ENCODE assay signal across 20 cellular contexts in genomic region chr9:113828211-113828610, GRCh38. TPM values are rescaled to one million over a fixed set of nuclear protein-coding genes. Genes with fewer than 3 reads are reported as not detected.
A peak's percentile ranks its signal among the peaks of the same experiment; 100 is the strongest.
DNase-seq lines count a peak whose midpoint lies in the region; TF ChIP-seq lines count a peak whose summit lies in the region.
"Had no signal": no experiment of that assay in that cellular context is flagged by ENCODE, and none has a peak within 500 bp of the region (broad histone marks: within the 10 kb centered on the region; RNA-seq: fewer than 3 reads in every experiment).

No MANE protein-coding gene starts in this region.

- no peak overlapping the region for H4K91ac ChIP-seq in mesenchymal stem cell (ENCODE audit: low read length)

- H2BK5ac ChIP-seq in mesenchymal stem cell (ENCODE audit: low read depth, low read length, poor library complexity, severe bottlenecking), result no peak overlapping the region

- H3K4me3 ChIP-seq in BLaER1, result no peak overlapping the region
- H3K4me3 ChIP-seq in mesenchymal stem cell (ENCODE audit: insufficient read depth in 1 of 2, low read depth in 1 of 2, low read length in 2 of 2), result no peak overlapping the region
- H3K4me3 ChIP-seq: esophagus squamous epithelium, PC-9, right lobe of liver had no signal

- intact Hi-C loops in activated T-helper 1 cell treated with anti-CD3 and anti-CD28 coated beads, Interleukin-12 subunit alpha, Interleukin-12 subunit beta, Interleukin-2, Interleukin-4 antibody, amounts not matched to agents 30 ng/mL and 10 ng/mL and 1 ng/mL, durations not matched to agents 14 hours and 24 hours and 36 hours (cut with micrococcal nuclease), result no loop called here

- no peak overlapping the region for H3K14ac ChIP-seq in mesenchymal stem cell (ENCODE audit: low read length in 2 of 2)

- TF ChIP-seq CTCF in chondrocyte (IDR thresholded peaks at IDR 0.05), result no peak

- no peak overlapping the region for H3K9ac ChIP-seq in BLaER1
- peak overlapping the region; percentile 34 for H3K9ac ChIP-seq in mesenchymal stem cell (ENCODE audit: low read length)

- no peak overlapping the region for H2BK15ac ChIP-seq in mesenchymal stem cell (ENCODE audit: low read depth, poor library complexity, severe bottlenecking)

- no peak overlapping the region for H2BK12ac ChIP-seq in mesenchymal stem cell (ENCODE audit: low read length in 2 of 2)

- no peaks in the 10 kb centered on the region for H3K27me3 Mint-ChIP-seq in chondrocyte (ENCODE audit: low read depth)
- peaks cover 10% of the 10 kb centered on the region for H3K27me3 Mint-ChIP-seq in activated T-helper 1 cell treated with anti-CD3 and anti-CD28 coated beads, Interleukin-12 subunit alpha, Interleukin-12 subunit beta, Interleukin-2, Interleukin-4 antibody, amounts not matched to agents 30 ng/mL and 10 ng/mL and 1 ng/mL, durations not matched to agents 14 hours and 24 hours and 36 hours (ENCODE audit: insufficient read depth)

- H3K9me3 Mint-ChIP-seq in chondrocyte (ENCODE audit: low read depth), result peaks cover 33% of the 10 kb centered on the region
- no peaks in the 10 kb centered on the region for H3K9me3 Mint-ChIP-seq in activated T-helper 1 cell treated with anti-CD3 and anti-CD28 coated beads, Interleukin-12 subunit alpha, Interleukin-12 subunit beta, Interleukin-2, Interleukin-4 antibody, amounts not matched to agents 30 ng/mL and 10 ng/mL and 1 ng/mL, durations not matched to agents 14 hours and 24 hours and 36 hours

- H2AFZ ChIP-seq in mesenchymal stem cell (ENCODE audit: low read depth, low read length), result no peak overlapping the region
- H2AFZ ChIP-seq: PC-9 had no signal

- no peaks in the 10 kb centered on the region for H3K79me1 ChIP-seq in mesenchymal stem cell (replicated peaks; ENCODE audit: low read length, poor library complexity, severe bottlenecking)

- no peak overlapping the region for H3K4me3 Mint-ChIP-seq in chondrocyte (ENCODE audit: unreplicated experiment)
- no peak overlapping the region for H3K4me3 Mint-ChIP-seq in activated T-helper 1 cell treated with anti-CD3 and anti-CD28 coated beads, Interleukin-12 subunit alpha, Interleukin-12 subunit beta, Interleukin-2, Interleukin-4 antibody, amounts not matched to agents 30 ng/mL and 10 ng/mL and 1 ng/mL, durations not matched to agents 14 hours and 24 hours and 36 hours
- H3K4me3 Mint-ChIP-seq: activated naive CD4-positive, alpha-beta T cell treated with anti-CD3 and anti-CD28 coated beads, Interleukin-2, amount 50 U/mL, for 24 hours; CD14-positive monocyte; nephron had no signal

- H3K4me2 ChIP-seq in BLaER1 (peak overlapping the region; percentile 29; the same call in 1 of the 2 replicates), mesenchymal stem cell (ENCODE audit: low read length, poor library complexity, severe bottlenecking) (no peak overlapping the region)
- H3K4me2 ChIP-seq: PC-9 had no signal

- DNase-seq in M059J (ENCODE audit: low read depth) (peak; percentile 43), chondrocyte (ENCODE audit: low spot score) (no peak), mesenchymal stem cell (peak; percentile 1), NCI-H510A treated with DMSO at 0.1 percent for 48 hours (lab: John Stamatoyannopoulos, UW) (no peak), NCI-H345 (lab: John Stamatoyannopoulos, UW) (no peak), NOMO-1 (lab: John Stamatoyannopoulos, UW; ENCODE audit: unreplicated experiment in 2 of 2) (no peak)
- no peak for DNase-seq in activated T-helper 1 cell treated with anti-CD3 and anti-CD28 coated beads, Interleukin-12 subunit alpha, Interleukin-12 subunit beta, Interleukin-2, Interleukin-4 antibody, amounts not matched to agents 30 ng/mL and 10 ng/mL and 1 ng/mL, durations not matched to agents 14 hours and 24 hours and 36 hours (ENCODE audit: low spot score)
- DNase-seq: activated CD4-positive, alpha-beta T cell treated with anti-CD3 and anti-CD28 coated beads for 4 hours; aorta; esophagus squamous epithelium; mesendoderm; NCI-H187 treated with DMSO at 0.1 percent for 48 hours; NCI-H2227 treated with DMSO at 0.1 percent for 48 hours; PC-9; posterior cingulate gyrus; right lobe of liver had no signal

- H2AK5ac ChIP-seq in mesenchymal stem cell (ENCODE audit: low read length, severe bottlenecking), result no peak overlapping the region

- H3K27me3 ChIP-seq in BLaER1, result no peaks in the 10 kb centered on the region
- no peaks in the 10 kb centered on the region for H3K27me3 ChIP-seq in mesenchymal stem cell (ENCODE audit: control insufficient read depth in 1 of 2, insufficient read depth in 1 of 2, low read length in 2 of 2)
- H3K27me3 ChIP-seq: esophagus squamous epithelium, right lobe of liver had no signal

- H3K9me3 ChIP-seq in BLaER1 (peaks cover 37% of the 10 kb centered on the region), mesenchymal stem cell (ENCODE audit: control insufficient read depth, low read length) (peaks cover 20% of the 10 kb centered on the region)

- H3K4me1 ChIP-seq in BLaER1 (peaks cover 9% of the 10 kb centered on the region; the same call in 1 of the 2 replicates), mesenchymal stem cell (ENCODE audit: control insufficient read depth, insufficient read depth, low read depth, low read length) (no peaks in the 10 kb centered on the region)
- H3K4me1 ChIP-seq: esophagus squamous epithelium, right lobe of liver had no signal

- peak overlapping the region; percentile 53 for H3K27ac Mint-ChIP-seq in chondrocyte (ENCODE audit: unreplicated experiment)
- no peak overlapping the region for H3K27ac Mint-ChIP-seq in activated T-helper 1 cell treated with anti-CD3 and anti-CD28 coated beads, Interleukin-12 subunit alpha, Interleukin-12 subunit beta, Interleukin-2, Interleukin-4 antibody, amounts not matched to agents 30 ng/mL and 10 ng/mL and 1 ng/mL, durations not matched to agents 14 hours and 24 hours and 36 hours
- H3K27ac Mint-ChIP-seq: activated naive CD4-positive, alpha-beta T cell treated with anti-CD3 and anti-CD28 coated beads, Interleukin-2, amount 50 U/mL, for 24 hours; nephron had no signal

- no peak overlapping the region for H2BK120ac ChIP-seq in mesenchymal stem cell (ENCODE audit: low read depth, low read length)

- H4K8ac ChIP-seq in mesenchymal stem cell (ENCODE audit: low read length), result no peak overlapping the region

- WGBS in mesenchymal stem cell, result no CpG with 5 or more reads among the region's 1 CpG

- no peak overlapping the region for H3K27ac ChIP-seq in BLaER1
- no peak overlapping the region for H3K27ac ChIP-seq in mesenchymal stem cell (ENCODE audit: low read length, poor library complexity, severe bottlenecking)
- H3K27ac ChIP-seq: esophagus squamous epithelium, PC-9, right lobe of liver had no signal

- no peaks in the 10 kb centered on the region for H3K36me3 ChIP-seq in BLaER1
- no peaks in the 10 kb centered on the region for H3K36me3 ChIP-seq in mesenchymal stem cell (ENCODE audit: control insufficient read depth in 1 of 2, insufficient read depth in 2 of 2, low read depth in 1 of 2, low read length in 2 of 2)
- H3K36me3 ChIP-seq: esophagus squamous epithelium, right lobe of liver had no signal

- H3K23ac ChIP-seq in mesenchymal stem cell (ENCODE audit: low read length in 2 of 2), result no peak overlapping the region

- H3K18ac ChIP-seq in mesenchymal stem cell (ENCODE audit: low read depth in 1 of 2, low read length in 2 of 2), result no peak overlapping the region

- H3K4ac ChIP-seq in mesenchymal stem cell (ENCODE audit: low read depth in 1 of 2, low read length in 2 of 2), result no peak overlapping the region

- H3K36me3 Mint-ChIP-seq in chondrocyte (ENCODE audit: low read depth), result peaks cover 3% of the 10 kb centered on the region
- H3K36me3 Mint-ChIP-seq in activated T-helper 1 cell treated with anti-CD3 and anti-CD28 coated beads, Interleukin-12 subunit alpha, Interleukin-12 subunit beta, Interleukin-2, Interleukin-4 antibody, amounts not matched to agents 30 ng/mL and 10 ng/mL and 1 ng/mL, durations not matched to agents 14 hours and 24 hours and 36 hours (ENCODE audit: low read depth), result no peaks in the 10 kb centered on the region
- H3K36me3 Mint-ChIP-seq: CD14-positive monocyte had no signal

- H4K20me1 ChIP-seq in BLaER1, result no peaks in the 10 kb centered on the region

- peaks cover 20% of the 10 kb centered on the region for H3K4me1 Mint-ChIP-seq in chondrocyte (ENCODE audit: low read depth)
- no peaks in the 10 kb centered on the region for H3K4me1 Mint-ChIP-seq in activated T-helper 1 cell treated with anti-CD3 and anti-CD28 coated beads, Interleukin-12 subunit alpha, Interleukin-12 subunit beta, Interleukin-2, Interleukin-4 antibody, amounts not matched to agents 30 ng/mL and 10 ng/mL and 1 ng/mL, durations not matched to agents 14 hours and 24 hours and 36 hours (ENCODE audit: low read depth)
- H3K4me1 Mint-ChIP-seq: nephron had no signal

RNA-seq across cellular contexts. Expression of gene ZNF618, which starts 47.9 kb away (rescaled TPM):
- 4.6 and 5.7 TPM in 2 replicates for total RNA-seq in M059J (2014; rRNA removed; shearing (Covaris generic))
- total RNA-seq in chondrocyte, result 25.5 to 35.5 TPM (median 27.3 TPM) in 3 replicates
- polyA plus RNA-seq in mesenchymal stem cell (2013, experiment 1 of 2), result 19.0 TPM
- 18.9 TPM for polyA plus RNA-seq in mesenchymal stem cell (2013, experiment 2 of 2)
- 0.07 and 0.16 TPM in 2 replicates for total RNA-seq in activated T-helper 1 cell treated with anti-CD3 and anti-CD28 coated beads, Interleukin-12 subunit alpha, Interleukin-12 subunit beta, Interleukin-2, Interleukin-4 antibody, amounts not matched to agents 30 ng/mL and 10 ng/mL and 1 ng/mL, durations not matched to agents 14 hours and 24 hours and 36 hours

Comparison
In these comparisons a context has a peak if more than half of its experiments do, and no peak if none do; other contexts are left out.
1. DNase-seq: peak in M059J (single experiment) and mesenchymal stem cell (single experiment); none in chondrocyte (single experiment), NCI-H510A treated with DMSO at 0.1 percent for 48 hours (single experiment), activated T-helper 1 cell treated with anti-CD3 and anti-CD28 coated beads, Interleukin-12 subunit alpha, Interleukin-12 subunit beta, Interleukin-2, Interleukin-4 antibody, amounts not matched to agents 30 ng/mL and 10 ng/mL and 1 ng/mL, durations not matched to agents 14 hours and 24 hours and 36 hours (single experiment), NCI-H345 (single experiment) and NOMO-1 (0 of 2).